8 cellular contexts compared by ENCODE assay signal in the genomic region with DNA sequence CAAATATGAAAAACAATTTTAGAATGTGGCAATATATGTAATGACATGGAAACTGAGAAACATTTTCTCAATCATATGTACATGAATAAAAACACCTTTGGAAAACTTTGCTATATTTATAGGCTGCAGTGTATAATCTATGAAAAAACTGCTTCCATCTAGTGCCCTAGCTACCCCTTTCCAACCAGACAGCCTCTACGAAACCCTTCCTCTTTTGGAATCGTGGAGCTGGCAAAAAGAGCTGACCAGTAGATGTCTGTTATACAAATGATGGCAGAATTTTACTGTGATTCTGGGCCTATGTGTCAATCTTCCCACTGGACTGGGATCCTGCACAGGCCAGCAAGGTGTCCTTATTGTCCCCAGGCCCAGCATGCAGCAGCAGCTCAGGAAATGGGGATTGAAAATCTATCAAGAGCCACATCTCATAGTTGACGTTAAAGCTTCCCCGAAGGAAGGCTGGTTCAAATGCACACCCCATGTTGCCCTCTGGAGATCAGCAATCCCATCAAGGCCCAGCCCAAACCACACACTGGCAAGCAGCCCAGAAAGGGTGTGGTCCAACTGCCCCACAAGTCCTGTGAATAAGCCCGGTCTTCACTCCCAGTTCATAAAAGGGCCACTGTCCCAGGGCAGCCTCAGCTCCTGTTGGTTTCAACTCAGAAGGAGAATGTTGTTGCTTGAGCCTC. TPM values are rescaled to one million over a fixed set of nuclear protein-coding genes. Genes with fewer than 3 reads are reported as not detected.
DNase-seq lines count a peak whose midpoint lies in the region; ATAC-seq and TF ChIP-seq lines count a peak whose summit lies in the region.

No MANE protein-coding gene starts in this region.

- ATAC-seq in left colon (peak; percentile 94), HG03039 (IDR thresholded peaks at IDR 0.05; ENCODE audit: unreplicated experiment) (no peak)

- TF ChIP-seq CTCF in NB4 (IDR thresholded peaks at IDR 0.05; ENCODE audit: low read depth, low read length) (no peak), brain microvascular endothelial cell (IDR thresholded peaks at IDR 0.05; ENCODE audit: low read depth, low read length, missing control alignments) (no peak), testis (IDR thresholded peaks at IDR 0.05) (no peak), GM10248 (IDR thresholded peaks at IDR 0.05; ENCODE audit: control extremely low read depth, extremely low read depth, low read depth, missing control alignments) (no peak)

- no peaks in the 10 kb centered on the region for H3K9me3 ChIP-seq in testis

- POLR2A ChIA-PET in GM10248 (lab: Yijun Ruan, JAX) = no interaction called here

- H3K4me3 ChIP-seq in NB4 (ENCODE audit: low read depth, low read length) = no peak overlapping the region
- H3K4me3 ChIP-seq in brain microvascular endothelial cell (ENCODE audit: low read depth, low read length) = no peak overlapping the region
- H3K4me3 ChIP-seq in testis = no peak overlapping the region

- DNase-seq in COLO829 (ENCODE audit: low spot score) = peak; percentile 98
- peak; percentile 79 for DNase-seq in NB4 (ENCODE audit: low read depth)
- DNase-seq in brain microvascular endothelial cell = peak; percentile 83
- DNase-seq in left colon = peak; percentile 98
- peak; percentile 76 for DNase-seq in testis
- DNase-seq in GM10248 (ENCODE audit: extremely low spot score) = no peak
- DNase-seq in NCI-H1105 treated with DMSO at 0.1 percent for 48 hours (lab: John Stamatoyannopoulos, UW) = no peak

- H3K27me3 ChIP-seq in brain microvascular endothelial cell (replicated peaks) (no peaks in the 10 kb centered on the region), testis (no peaks in the 10 kb centered on the region)

- CTCF ChIA-PET in GM10248 (lab: Yijun Ruan, JAX) = interaction anchor here (0.6 to 2.7 kb wide), 7 partner anchors 9 to 475 kb away, joined by 3 to 9 read pairs (median 4); no protein-coding TSS in a partner anchor

- in situ Hi-C loops in brain microvascular endothelial cell (cut with HindIII; ENCODE audit: low pct_ligation_motif_present, low sequenced_read_pairs) = loop anchor here (25.0 kb wide), 2 partner anchors 230 to 480 kb away; no protein-coding TSS in a partner anchor

- TF ChIP-seq POLR2A in NB4 (IDR thresholded peaks at IDR 0.05; ENCODE audit: extremely low read depth, insufficient read length) (no peak), testis (IDR thresholded peaks at IDR 0.05) (no peak)

- no peaks in the 10 kb centered on the region for H3K36me3 ChIP-seq in brain microvascular endothelial cell (replicated peaks)
- no peaks in the 10 kb centered on the region for H3K36me3 ChIP-seq in testis (ENCODE audit: low read depth, missing control alignments)

- H3K27ac ChIP-seq in brain microvascular endothelial cell (no peak overlapping the region), testis (no peak overlapping the region)

- intact Hi-C loops in left colon (cut with DNase I, micrococcal nuclease) (no loop called here), testis (cut with DNase I; ENCODE audit: low total_unique reads) (no loop called here)

- peaks cover 5% of the 10 kb centered on the region for H3K4me1 ChIP-seq in testis

- 57 to 66% methylated on average over 5 of the region's 5 CpGs for WGBS in testis, 2 donors

RNA-seq across cellular contexts. Expression of gene FAM20B, which starts 8.9 kb away (rescaled TPM):
- total RNA-seq in left colon (10 to 100 TPM; 32.6 to 36.5 TPM), testis (10 to 100 TPM; 16.8 to 20.1 TPM)
- polyA plus RNA-seq in testis (ENCODE audit: insufficient read depth, low read depth, low replicate concordance) = 22.3 TPM

Comparison
In these comparisons a context has a peak if more than half of its experiments do, and no peak if none do; other contexts are left out.
1. DNase-seq: peak in COLO829 (single experiment), NB4 (single experiment), brain microvascular endothelial cell (single experiment), left colon (2 of 2) and testis (single experiment); none in GM10248 (single experiment) and NCI-H1105 treated with DMSO at 0.1 percent for 48 hours (single experiment).